Comparison of ENCODE assay signal across 27 cellular contexts in the genomic region with DNA sequence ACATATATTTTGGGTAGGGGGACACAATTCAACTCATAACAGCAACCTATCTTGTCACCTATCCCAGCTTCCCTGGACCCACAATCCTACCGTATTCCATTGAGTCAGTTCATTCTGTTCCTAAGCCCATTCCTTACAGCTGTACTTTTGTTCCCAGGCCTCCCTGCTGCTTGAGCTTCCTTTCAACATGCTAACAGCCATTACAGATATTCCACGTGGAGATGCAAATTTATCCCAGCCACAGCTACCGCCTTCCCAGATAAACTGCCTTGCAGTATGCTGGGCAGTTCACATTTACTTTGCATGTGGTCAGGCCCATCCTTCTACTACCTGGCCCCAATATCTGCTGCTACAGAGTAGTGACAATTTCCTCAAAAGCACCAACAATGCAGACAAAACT. TPM values are rescaled to one million over a fixed set of nuclear protein-coding genes. Genes with fewer than 3 reads are reported as not detected.
A peak's percentile ranks its signal among the peaks of the same experiment; 100 is the strongest.
DNase-seq lines count a peak whose midpoint lies in the region; ATAC-seq, FAIRE-seq and TF ChIP-seq lines count a peak whose summit lies in the region.
"Had no signal": no experiment of that assay in that cellular context is flagged by ENCODE, and none has a peak within 500 bp of the region (broad histone marks: within the 10 kb centered on the region; RNA-seq: fewer than 3 reads in every experiment).

No MANE protein-coding gene starts in this region.

- H3K9me3 Mint-ChIP-seq in activated T-cell treated with anti-CD3 and anti-CD28 coated beads, Interleukin-2, amount 50 U/mL, for 24 hours, result no peaks in the 10 kb centered on the region
- H3K9me3 Mint-ChIP-seq: activated CD4-positive, alpha-beta memory T cell treated with anti-CD3 and anti-CD28 coated beads for 36 hours had no signal

- no peak overlapping the region for H3K23ac ChIP-seq in H1 (ENCODE audit: insufficient read length)

- FAIRE-seq in H1 (lab: Jason Lieb, UNC), result no peak
- FAIRE-seq: colon, GM12878 had no signal

- no peaks in the 10 kb centered on the region for H3K27me3 ChIP-seq in H1 (replicated peaks in 1 of 4; ENCODE audit: control insufficient read depth in 3 of 4, extremely low read depth in 1 of 4, insufficient read depth in 3 of 4, low read length in 3 of 4)
- H3K27me3 ChIP-seq in osteoblast (ENCODE audit: insufficient read depth, low read length), result no peaks in the 10 kb centered on the region
- H3K27me3 ChIP-seq: neutrophil, upper lobe of right lung had no signal

- H3K4me1 ChIP-seq in H1 (replicated peaks in 1 of 4; ENCODE audit: control insufficient read depth in 3 of 4, insufficient read depth in 4 of 4, low read length in 3 of 4), result peaks cover 0 to 7% (median 2%) of the 10 kb centered on the region in 4 experiments; a peak in 3 of 7 replicates
- peaks cover 4% of the 10 kb centered on the region for H3K4me1 ChIP-seq in osteoblast (ENCODE audit: insufficient read depth, low read length)
- H3K4me1 ChIP-seq: lower lobe of right lung, upper lobe of right lung had no signal

- no peak overlapping the region for H3K56ac ChIP-seq in H1 (replicated peaks; ENCODE audit: insufficient read length, low read depth, low read length)

- no peak overlapping the region for H4K5ac ChIP-seq in H1 (ENCODE audit: insufficient read length, low read depth, low read length)

- no peak for DNase-seq in activated T-cell treated with anti-CD3 and anti-CD28 coated beads, Interleukin-2, amount 50 U/mL, for 24 hours
- DNase-seq in activated T-cell treated with anti-CD3 and anti-CD28 coated beads, Interleukin-2, amount 50 U/mL, for 48 hours, result no peak
- DNase-seq in NCI-H526 (lab: John Stamatoyannopoulos, UW) (peak; percentile 94 to 95), H1 (ENCODE audit: low read depth in 1 of 2, low spot score in 2 of 2) (no peak), osteoblast (ENCODE audit: insufficient read length, low spot score, missing footprints) (no peak), putamen (ENCODE audit: low spot score) (no peak), NCI-H128 (lab: John Stamatoyannopoulos, UW; ENCODE audit: unreplicated experiment) (no peak)
- DNase-seq: activated CD4-positive, alpha-beta memory T cell treated with anti-CD3 and anti-CD28 coated beads for 36 hours; activated CD8-positive, alpha-beta memory T cell treated with anti-CD3 and anti-CD28 coated beads, Interleukin-2, amount 50 U/mL, for 48 hours; activated gamma-delta T cell; AML-193; DND-41; kidney glomerular epithelial cell; lower lobe of right lung; NCI-H1092 treated with DMSO at 0.1 percent for 48 hours; NCI-H2029 treated with DMSO at 0.1 percent for 48 hours; NCI-H226; SHP77; substantia nigra; upper lobe of right lung had no signal

- no peaks in the 10 kb centered on the region for H3K79me1 ChIP-seq in H1 (ENCODE audit: low read depth, low read length)

- H3K27me3 Mint-ChIP-seq in activated T-cell treated with anti-CD3 and anti-CD28 coated beads, Interleukin-2, amount 50 U/mL, for 24 hours, result no peaks in the 10 kb centered on the region
- H3K27me3 Mint-ChIP-seq: activated CD4-positive, alpha-beta memory T cell treated with anti-CD3 and anti-CD28 coated beads for 36 hours had no signal

- no peak overlapping the region for H3K4ac ChIP-seq in H1 (replicated peaks; ENCODE audit: insufficient read length, low read depth, low read length)

- no peak for TF ChIP-seq EP300 in H1 (IDR thresholded peaks at IDR 0.05; ENCODE audit: borderline replicate concordance in 1 of 2, low read depth in 2 of 2, low read length in 2 of 2)

- no peaks in the 10 kb centered on the region for H3K23me2 ChIP-seq in H1 (ENCODE audit: low read depth, low read length)

- H2AFZ ChIP-seq in H1 (ENCODE audit: low read length) (no peak overlapping the region), osteoblast (ENCODE audit: low read length) (no peak overlapping the region)

- CTCF ChIA-PET in H1 (lab: Charles Lee; ENCODE audit: partially characterized antibody), result interaction anchor here (0.7 to 1.0 kb wide), 4 partner anchors 18 to 121 kb away, joined by 3 to 4 read pairs (median 4); no protein-coding TSS in a partner anchor

- TF ChIP-seq CTCF in H1 (IDR thresholded peaks at IDR 0.05; ENCODE audit: control extremely low read depth in 1 of 3, insufficient read depth in 1 of 3, low read depth in 1 of 3, low read length in 3 of 3) (no peak), osteoblast (IDR thresholded peaks at IDR 0.05; ENCODE audit: extremely low read depth, low read depth, low read length) (no peak)

- H2BK12ac ChIP-seq in H1 (ENCODE audit: low read depth, low read length), result no peak overlapping the region

- no peak overlapping the region for H2BK20ac ChIP-seq in H1 (ENCODE audit: low read length)

- H3K36me3 Mint-ChIP-seq in activated T-cell treated with anti-CD3 and anti-CD28 coated beads, Interleukin-2, amount 50 U/mL, for 24 hours (ENCODE audit: low read depth), result peaks cover 29% of the 10 kb centered on the region

- H3K27ac ChIP-seq in H1 (ENCODE audit: low read depth, low read length), result no peak overlapping the region
- peak overlapping the region; percentile 48 for H3K27ac ChIP-seq in osteoblast (ENCODE audit: low read depth, low read length)
- H3K27ac ChIP-seq: 22Rv1, lower lobe of right lung, neutrophil, upper lobe of right lung had no signal

- no peak for TF ChIP-seq POLR2A in H1 (IDR thresholded peaks at IDR 0.05; ENCODE audit: control extremely low read depth in 1 of 2, low read depth in 2 of 2, low read length in 2 of 2)

- no peak overlapping the region for H2BK5ac ChIP-seq in H1 (ENCODE audit: low read depth, low read length)

- H3K4me3 Mint-ChIP-seq in activated T-cell treated with anti-CD3 and anti-CD28 coated beads, Interleukin-2, amount 50 U/mL, for 24 hours, result no peak overlapping the region
- H3K4me3 Mint-ChIP-seq: activated CD4-positive, alpha-beta memory T cell treated with anti-CD3 and anti-CD28 coated beads for 36 hours had no signal

- H4K8ac ChIP-seq in H1 (ENCODE audit: extremely low read depth, insufficient read depth, low read length), result no peak overlapping the region

- POLR2A ChIA-PET in H1 (lab: Charles Lee; ENCODE audit: partially characterized antibody), result interaction anchor here (0.9 to 1.2 kb wide), 3 partner anchors 23 to 118 kb away, joined by 3 read pairs; partner anchors contain the start of genes ACO1, RIGI and SMIM27

- H3K4me1 Mint-ChIP-seq in activated T-cell treated with anti-CD3 and anti-CD28 coated beads, Interleukin-2, amount 50 U/mL, for 24 hours (ENCODE audit: low read depth), result peaks cover 1% of the 10 kb centered on the region

- H3K36me3 ChIP-seq in H1 (ENCODE audit: control insufficient read depth in 2 of 4, insufficient read depth in 4 of 4, low read length in 3 of 4) (peaks cover 0 to 3% (median 0%) of the 10 kb centered on the region in 4 experiments; a peak in 2 of 8 replicates), osteoblast (ENCODE audit: insufficient read depth, low read length) (no peaks in the 10 kb centered on the region)

- no peak overlapping the region for H3K9ac ChIP-seq in H1 (replicated peaks in 1 of 4; ENCODE audit: extremely low read depth in 1 of 4, low read depth in 3 of 4, low read length in 3 of 4)

- no peaks in the 10 kb centered on the region for H3K79me2 ChIP-seq in H1 (ENCODE audit: control insufficient read depth in 1 of 2, insufficient read depth in 2 of 2, low read length in 2 of 2)
- no peaks in the 10 kb centered on the region for H3K79me2 ChIP-seq in osteoblast (ENCODE audit: insufficient read depth, low read length)

- peak overlapping the region; percentile 19 for H3K27ac Mint-ChIP-seq in activated T-cell treated with anti-CD3 and anti-CD28 coated beads, Interleukin-2, amount 50 U/mL, for 24 hours

- H3K9me3 ChIP-seq in H1 (ENCODE audit: insufficient read depth in 2 of 2, low read depth in 1 of 2, low read length in 1 of 2), result no peaks in the 10 kb centered on the region
- H3K9me3 ChIP-seq in osteoblast (ENCODE audit: low read depth, low read length), result peaks cover 3% of the 10 kb centered on the region
- H3K9me3 ChIP-seq: lower lobe of right lung, neutrophil, upper lobe of right lung had no signal

- WGBS in H1 (ENCODE audit: extremely low coverage in 1 of 2, insufficient coverage in 1 of 2, insufficient read length in 1 of 2, insufficient replicate concordance in 2 of 2, low coverage in 1 of 2, low lambda C conversion rate in 2 of 2, missing lambda C conversion rate in 1 of 2), 2 experiments, result 77% methylated on average over 3 of the region's 3 CpGs; no CpG with 5 or more reads in 1 of the 2 experiments

- ATAC-seq in GM19397 (IDR thresholded peaks at IDR 0.05; ENCODE audit: unreplicated experiment), result no peak
- ATAC-seq: activated CD4-positive, CD25-positive, alpha-beta regulatory T cell treated with anti-CD3 and anti-CD28 coated beads, Interleukin-2, amount 50 U/mL, for 24 hours; GM12878; lower lobe of right lung; upper lobe of right lung had no signal

- H4K20me1 ChIP-seq in H1 (replicated peaks in 1 of 2; ENCODE audit: control insufficient read depth in 1 of 2, insufficient read depth in 2 of 2, low read length in 2 of 2) (no peaks in the 10 kb centered on the region), osteoblast (ENCODE audit: insufficient read depth, low read length) (no peaks in the 10 kb centered on the region)

- no peak overlapping the region for H2BK15ac ChIP-seq in H1 (ENCODE audit: low read length)

- H3K4me3 ChIP-seq in H1 (ENCODE audit: extremely low read depth in 1 of 4, insufficient read depth in 2 of 4, low read depth in 3 of 4, low read length in 4 of 4) (no peak overlapping the region), osteoblast (ENCODE audit: insufficient read depth, low read length) (no peak overlapping the region)
- H3K4me3 ChIP-seq: GM12878, lower lobe of right lung, smooth muscle cell, upper lobe of right lung had no signal

- no peak overlapping the region for H2AK5ac ChIP-seq in H1 (ENCODE audit: low read depth, low read length)

- no peak overlapping the region for H3K14ac ChIP-seq in H1 (ENCODE audit: insufficient read length)

- no peak overlapping the region for H2BK120ac ChIP-seq in H1 (replicated peaks; ENCODE audit: low read depth, low read length)

- H3K18ac ChIP-seq in H1 (ENCODE audit: extremely low read depth, low read length), result no peak overlapping the region

- H3K4me2 ChIP-seq in H1 (ENCODE audit: insufficient read depth in 1 of 2, low read depth in 2 of 2, low read length in 2 of 2) (no peak overlapping the region), osteoblast (ENCODE audit: insufficient read depth, low read length) (no peak overlapping the region)
- H3K4me2 ChIP-seq: smooth muscle cell had no signal

- no peak for TF ChIP-seq RAD21 in H1 (IDR thresholded peaks at IDR 0.05 in 1 of 2, conservative IDR thresholded peaks at IDR 0.05 in 1 of 2; ENCODE audit: low read depth in 2 of 2, low read length in 2 of 2)

- peak overlapping the region; percentile 9 for H4K91ac ChIP-seq in H1 (replicated peaks; ENCODE audit: insufficient read length, low read length)

RNA-seq across cellular contexts. Expression of gene RIGI, which starts 23.0 kb away (rescaled TPM):
- 6.6 and 6.7 TPM in 2 replicates for total RNA-seq in H1 (2021; fragmentation: NEBNext Ultra II Directional; extraction: Animal tissue kit (Norgen Biotek cat#: 25700))
- 1.5 and 3.1 TPM in 2 replicates for polyA plus RNA-seq in H1 (2011; rRNA removed)
- polyA plus RNA-seq in H1 (2011; cell fraction: cytosol; rRNA removed), result 3.1 TPM
- 1.5 TPM for polyA plus RNA-seq in H1 (2011; cell fraction: nucleus; rRNA removed)
- polyA plus RNA-seq in H1 (2012, experiment 1 of 2), result 4.3 to 10.0 TPM (median 5.9 TPM) in 4 replicates
- 0.31 TPM for polyA plus RNA-seq in H1 (2012, experiment 2 of 2)
- polyA plus RNA-seq in H1 (2013, experiment 1 of 2), result 5.4 TPM
- 5.2 TPM for polyA plus RNA-seq in H1 (2013, experiment 2 of 2)
- 4.2 and 5.3 TPM in 2 replicates for polyA minus RNA-seq in H1 (2011; rRNA and poly(A)+ RNA removed)
- 3.2 TPM for polyA minus RNA-seq in H1 (2011; cell fraction: cytosol; rRNA and poly(A)+ RNA removed)
- 6.2 TPM for polyA minus RNA-seq in H1 (2011; cell fraction: nucleus; rRNA and poly(A)+ RNA removed)
- 10.3 and 12.7 TPM in 2 replicates for total RNA-seq in osteoblast

RNA-seq across cellular contexts. Expression of gene SMIM27, which starts 49.1 kb away (rescaled TPM):
- 15.8 and 18.1 TPM in 2 replicates for total RNA-seq in H1 (2021; fragmentation: NEBNext Ultra II Directional; extraction: Animal tissue kit (Norgen Biotek cat#: 25700))
- 3.6 and 4.3 TPM in 2 replicates for polyA plus RNA-seq in H1 (2011; rRNA removed)
- polyA plus RNA-seq in H1 (2011; cell fraction: cytosol; rRNA removed), result 6.0 TPM
- polyA plus RNA-seq in H1 (2011; cell fraction: nucleus; rRNA removed), result 9.2 TPM
- 16.2 to 37.6 TPM (median 29.0 TPM) in 4 replicates for polyA plus RNA-seq in H1 (2012, experiment 1 of 2)
- 23.2 TPM for polyA plus RNA-seq in H1 (2012, experiment 2 of 2)
- 31.7 TPM for polyA plus RNA-seq in H1 (2013, experiment 1 of 2)
- 30.1 TPM for polyA plus RNA-seq in H1 (2013, experiment 2 of 2)
- 1.3 and 2.4 TPM in 2 replicates for polyA minus RNA-seq in H1 (2011; rRNA and poly(A)+ RNA removed)
- polyA minus RNA-seq in H1 (2011; cell fraction: cytosol; rRNA and poly(A)+ RNA removed), result 5.6 TPM
- polyA minus RNA-seq in H1 (2011; cell fraction: nucleus; rRNA and poly(A)+ RNA removed), result 6.8 TPM
- 1.8 and 2.9 TPM in 2 replicates for total RNA-seq in osteoblast

RNA-seq across cellular contexts. Expression of gene TOPORS, which starts 49.4 kb away (rescaled TPM):
- total RNA-seq in H1 (2021; fragmentation: NEBNext Ultra II Directional; extraction: Animal tissue kit (Norgen Biotek cat#: 25700)), result 26.9 and 30.7 TPM in 2 replicates
- 7.9 and 10.3 TPM in 2 replicates for polyA plus RNA-seq in H1 (2011; rRNA removed)
- polyA plus RNA-seq in H1 (2011; cell fraction: cytosol; rRNA removed), result 15.7 TPM
- polyA plus RNA-seq in H1 (2011; cell fraction: nucleus; rRNA removed), result 7.2 TPM
- polyA plus RNA-seq in H1 (2012, experiment 1 of 2), result 14.6 to 24.7 TPM (median 16.4 TPM) in 4 replicates
- 1.0 TPM for polyA plus RNA-seq in H1 (2012, experiment 2 of 2)
- polyA plus RNA-seq in H1 (2013, experiment 1 of 2), result 33.6 TPM
- polyA plus RNA-seq in H1 (2013, experiment 2 of 2), result 32.3 TPM
- 33.0 and 45.2 TPM in 2 replicates for polyA minus RNA-seq in H1 (2011; rRNA and poly(A)+ RNA removed)
- polyA minus RNA-seq in H1 (2011; cell fraction: cytosol; rRNA and poly(A)+ RNA removed), result 18.3 TPM
- 36.2 TPM for polyA minus RNA-seq in H1 (2011; cell fraction: nucleus; rRNA and poly(A)+ RNA removed)
- 32.1 and 33.7 TPM in 2 replicates for total RNA-seq in osteoblast

Comparison
In these comparisons a context has a peak if more than half of its experiments do, and no peak if none do; other contexts are left out.
1. DNase-seq: peak in NCI-H526 (2 of 2); none in activated T-cell treated with anti-CD3 and anti-CD28 coated beads, Interleukin-2, amount 50 U/mL, for 24 hours (single experiment), activated T-cell treated with anti-CD3 and anti-CD28 coated beads, Interleukin-2, amount 50 U/mL, for 48 hours (0 of 2), H1 (0 of 2), osteoblast (single experiment), putamen (single experiment) and NCI-H128 (single experiment).